In genomic region chr14:67704018-67704417, GRCh38 we compare ENCODE assay signal across 17 cellular contexts. TPM values are rescaled to one million over a fixed set of nuclear protein-coding genes. Genes with fewer than 3 reads are reported as not detected.
"Had no signal": no experiment of that assay in that cellular context is flagged by ENCODE, and none has a peak within 500 bp of the region (broad histone marks: within the 10 kb centered on the region; RNA-seq: fewer than 3 reads in every experiment).

No MANE protein-coding gene starts in this region.

- H3K9me3 Mint-ChIP-seq: activated naive CD8-positive, alpha-beta T cell treated with anti-CD3 and anti-CD28 coated beads for 36 hours; central memory CD8-positive, alpha-beta T cell had no signal

- H3K4me1 ChIP-seq: gastrocnemius medialis, testis, vagina had no signal

- H3K36me3 ChIP-seq: esophagus squamous epithelium, gastrocnemius medialis, neutrophil, ovary, vagina had no signal

- H3K4me3 ChIP-seq: esophagus squamous epithelium, gastrocnemius medialis, ovary, testis, vagina had no signal

- H3K4me1 Mint-ChIP-seq: activated naive CD8-positive, alpha-beta T cell treated with anti-CD3 and anti-CD28 coated beads for 36 hours; central memory CD8-positive, alpha-beta T cell; nephron had no signal

- H3K27ac Mint-ChIP-seq: activated naive CD8-positive, alpha-beta T cell treated with anti-CD3 and anti-CD28 coated beads for 36 hours; endodermal cell; nephron had no signal

- H3K27me3 Mint-ChIP-seq: activated naive CD8-positive, alpha-beta T cell treated with anti-CD3 and anti-CD28 coated beads for 36 hours had no signal

- DNase-seq: activated CD4-positive, alpha-beta T cell treated with anti-CD3 and anti-CD28 coated beads, Interleukin-2, amount 50 U/mL, for 48 hours; activated CD4-positive, CD25-positive, alpha-beta regulatory T cell; activated naive CD4-positive, alpha-beta T cell treated with Interleukin-2 at 50 U/mL for 16 hours; activated naive CD8-positive, alpha-beta T cell treated with anti-CD3 and anti-CD28 coated beads for 36 hours; activated T-cell treated with anti-CD3 and anti-CD28 coated beads, Interleukin-2, amount 50 U/mL, for 48 hours; esophagus squamous epithelium; gastrocnemius medialis; ovary; stimulated activated CD4-positive, alpha-beta T cell treated with anti-CD3 and anti-CD28 coated beads, Interleukin-4, amount 100 ng/mL, for 1 hour had no signal

- H3K4me3 Mint-ChIP-seq: activated naive CD8-positive, alpha-beta T cell treated with anti-CD3 and anti-CD28 coated beads for 36 hours; central memory CD8-positive, alpha-beta T cell; endodermal cell; nephron had no signal

- H3K27me3 ChIP-seq: esophagus squamous epithelium, gastrocnemius medialis, ovary, testis, vagina had no signal

- H3K27ac ChIP-seq: esophagus squamous epithelium, gastrocnemius medialis, neutrophil, ovary, testis, vagina had no signal

- H3K9me3 ChIP-seq: esophagus squamous epithelium, gastrocnemius medialis, neutrophil, ovary, testis, vagina had no signal

RNA-seq across cellular contexts. Expression of gene RDH12, which starts 2.3 kb away (rescaled TPM):
- total RNA-seq: activated naive CD8-positive, alpha-beta T cell treated with anti-CD3 and anti-CD28 coated beads for 36 hours; mononuclear cell; myocyte had no signal
